Comparison of ENCODE assay signal across 1 cellular context in the genomic region with DNA sequence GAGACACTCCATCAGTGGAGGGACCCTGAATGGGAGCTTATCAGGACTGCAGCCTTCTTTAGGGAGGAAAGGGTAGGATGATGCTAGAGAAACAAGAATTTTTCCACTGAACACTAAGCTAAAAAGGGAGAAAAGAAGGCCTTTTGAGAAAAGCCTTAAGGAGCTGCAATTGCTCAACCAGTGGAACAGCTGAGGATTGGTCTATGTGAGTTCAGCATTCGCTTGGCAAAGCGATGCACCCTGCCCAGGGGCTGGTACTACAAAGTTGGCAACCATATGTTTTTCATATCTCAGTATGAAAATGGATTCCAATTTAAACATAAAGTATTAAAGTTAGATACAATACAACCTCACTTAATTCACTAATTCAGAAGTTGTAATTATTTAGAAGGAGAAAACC.
TF ChIP-seq lines count a peak whose summit lies in the region.

No MANE protein-coding gene starts in this region.

TF ChIP-seq in H1, 55 proteins besides CTCF, POLR2A, EP300 and RAD21:
- TF ChIP-seq RFX5 (IDR thresholded peaks at IDR 0.05; ENCODE audit: borderline replicate concordance, low read depth, low read length), result no peak
